9 cellular contexts compared by ENCODE assay signal in the genomic region with DNA sequence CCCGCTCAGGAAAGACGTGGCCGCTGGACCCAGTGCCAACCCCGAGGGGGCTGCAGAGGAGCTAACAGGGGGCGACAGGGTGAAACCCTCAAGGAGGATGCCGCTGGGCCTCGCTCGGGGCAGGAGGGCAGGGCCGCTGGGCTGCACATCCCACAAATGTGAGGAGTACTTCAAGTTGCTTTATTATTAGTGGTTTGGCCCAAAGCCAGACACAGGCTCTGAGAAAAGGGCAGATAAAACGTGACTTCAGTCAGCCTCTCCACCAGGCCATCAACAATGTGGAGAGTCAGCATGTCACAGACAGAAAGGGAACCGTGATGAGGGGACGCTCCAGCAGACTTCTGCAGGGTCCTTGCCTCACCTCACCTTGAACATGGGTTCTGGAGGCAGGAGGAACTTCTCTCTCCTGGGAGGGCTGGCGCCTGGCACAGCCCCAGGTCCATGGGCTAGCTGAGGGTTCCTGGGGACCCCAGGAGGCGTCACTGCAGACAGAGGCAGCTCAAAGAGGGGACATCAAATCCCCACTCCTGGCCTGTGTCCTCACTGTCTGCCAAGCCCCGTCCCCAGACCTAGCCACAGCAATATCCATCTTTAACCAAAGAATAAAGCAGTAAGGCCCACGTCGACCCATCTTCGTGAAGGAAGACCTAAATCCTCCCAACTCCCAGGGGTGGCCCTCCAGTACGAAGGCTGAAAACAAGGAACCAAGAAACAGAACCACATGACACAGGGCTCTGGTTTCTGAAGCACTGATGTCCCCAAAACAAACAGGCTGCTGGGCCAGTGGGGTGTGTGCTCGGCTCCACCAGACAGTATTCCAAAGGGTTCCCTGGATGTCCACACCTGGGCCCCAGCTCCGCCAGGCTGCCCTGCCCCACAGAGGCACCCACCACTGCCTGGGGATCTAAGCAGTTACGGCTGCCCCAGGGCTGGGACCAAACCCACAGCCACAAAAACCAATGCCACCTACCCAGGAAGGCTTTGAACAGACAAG. TPM values are rescaled to one million over a fixed set of nuclear protein-coding genes. Genes with fewer than 3 reads are reported as not detected.
DNase-seq lines count a peak whose midpoint lies in the region; ATAC-seq and TF ChIP-seq lines count a peak whose summit lies in the region.
"Had no signal": no experiment of that assay in that cellular context is flagged by ENCODE, and none has a peak within 500 bp of the region (broad histone marks: within the 10 kb centered on the region; RNA-seq: fewer than 3 reads in every experiment).

No MANE protein-coding gene starts in this region.

- H3K27me3 ChIP-seq in adipocyte (replicated peaks; ENCODE audit: control insufficient read depth, insufficient read depth, low read length) (peaks cover 20% of the 10 kb centered on the region), lung (ENCODE audit: control insufficient read depth, insufficient read depth) (no peaks in the 10 kb centered on the region)

- 43 to 54% methylated on average over 22 of the region's 22 CpGs for WGBS in lung, 2 donors

- H3K4me1 ChIP-seq in adipocyte (ENCODE audit: control insufficient read depth, insufficient read depth, low read length) (peaks cover 8% of the 10 kb centered on the region), lung (ENCODE audit: control insufficient read depth in 2 of 2, insufficient read depth in 2 of 2, low read length in 2 of 2) (peaks cover 5 to 69% of the 10 kb centered on the region in 2 donors)

- TF ChIP-seq CTCF in NB4 (IDR thresholded peaks at IDR 0.05; ENCODE audit: low read depth, low read length) (no peak), lung (IDR thresholded peaks at IDR 0.05; ENCODE audit: control extremely low read depth, extremely low read depth) (no peak)

- H3K27ac ChIP-seq in lung (ENCODE audit: low read depth in 1 of 2, low read length in 1 of 2): peak overlapping the region; percentile 26

- H3K9me3 ChIP-seq in adipocyte (ENCODE audit: control insufficient read depth, low read length): no peaks in the 10 kb centered on the region
- peaks cover 0 to 2% of the 10 kb centered on the region in 2 donors for H3K9me3 ChIP-seq in lung (ENCODE audit: control insufficient read depth in 2 of 2, insufficient read depth in 1 of 2, low read length in 1 of 2)

- no peak for ATAC-seq in lung (ENCODE audit: insufficient read depth, low FRiP score)
- ATAC-seq in GM19328 (IDR thresholded peaks at IDR 0.05; ENCODE audit: unreplicated experiment): no peak

- no peaks in the 10 kb centered on the region for H3K36me3 ChIP-seq in adipocyte (ENCODE audit: control insufficient read depth, insufficient read depth, low read length, severe bottlenecking)
- H3K36me3 ChIP-seq in lung (ENCODE audit: control insufficient read depth in 2 of 2, insufficient read depth in 2 of 2, low read length in 2 of 2): no peaks in the 10 kb centered on the region

- no peak for TF ChIP-seq POLR2A in NB4 (IDR thresholded peaks at IDR 0.05; ENCODE audit: extremely low read depth, insufficient read length)

- DNase-seq in COLO829 (ENCODE audit: low spot score) (peak; percentile 39), NB4 (ENCODE audit: low read depth) (peak; percentile 15), adipocyte (ENCODE audit: low read depth) (peak; percentile 32), lung (ENCODE audit: low spot score) (no peak), 8988T (no peak), AG08395 (ENCODE audit: low spot score) (no peak), midbrain (lab: John Stamatoyannopoulos, UW) (no peak)
- DNase-seq: aorta had no signal

- H3K4me3 ChIP-seq in NB4 (ENCODE audit: low read depth, low read length) (no peak overlapping the region), adipocyte (ENCODE audit: low read length) (no peak overlapping the region), lung (no peak overlapping the region)

- H3K9ac ChIP-seq in adipocyte (ENCODE audit: low read length): no peak overlapping the region

RNA-seq across cellular contexts. Expression of gene CCDC85C, which starts 35.1 kb away (rescaled TPM):
- total RNA-seq in lung: 10 to 100 TPM in 1 of 2 donors, 1 to 10 TPM in 1; 2.8 to 19.8 TPM
- 10 to 100 TPM; 16.0 to 19.2 TPM for polyA plus RNA-seq in lung

Comparison
In these comparisons a context has a peak if more than half of its experiments do, and no peak if none do; other contexts are left out.
1. DNase-seq: peak in COLO829 (single experiment), NB4 (single experiment) and adipocyte (single experiment); none in lung (single experiment), 8988T (single experiment), AG08395 (single experiment) and midbrain (single experiment).